Comparison of ENCODE assay signal across 8 cellular contexts in the genomic region with DNA sequence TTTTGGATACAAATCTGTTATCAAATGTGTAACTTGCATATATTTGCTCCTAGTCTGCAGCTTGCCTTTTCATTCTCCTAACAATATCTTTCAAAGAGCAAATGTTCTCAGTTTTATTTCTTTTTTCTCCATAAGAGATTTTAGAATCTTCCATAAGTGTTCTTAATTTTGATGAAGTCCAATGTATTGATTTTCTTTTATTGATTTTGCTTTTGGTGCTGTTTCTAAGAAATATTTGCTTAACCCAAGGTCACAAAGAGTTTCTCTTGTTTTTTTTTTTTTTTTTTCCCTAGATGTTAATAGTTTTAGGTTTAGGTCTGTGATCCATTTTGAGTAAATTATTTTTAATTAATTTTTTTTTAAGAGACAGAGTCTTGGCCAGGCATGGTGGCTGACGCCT.
"Had no signal": no experiment of that assay in that cellular context is flagged by ENCODE, and none has a peak within 500 bp of the region (broad histone marks: within the 10 kb centered on the region; RNA-seq: fewer than 3 reads in every experiment).

No MANE protein-coding gene starts in this region.

- ATAC-seq: GM12878 had no signal

- FAIRE-seq: G401.6, GM12878, GM12891, GM12892, GM18507, GM19239 had no signal

- DNase-seq: GDM1, GF-D8 had no signal

- H3K4me3 ChIP-seq: GM12878 had no signal
